In the genomic region with DNA sequence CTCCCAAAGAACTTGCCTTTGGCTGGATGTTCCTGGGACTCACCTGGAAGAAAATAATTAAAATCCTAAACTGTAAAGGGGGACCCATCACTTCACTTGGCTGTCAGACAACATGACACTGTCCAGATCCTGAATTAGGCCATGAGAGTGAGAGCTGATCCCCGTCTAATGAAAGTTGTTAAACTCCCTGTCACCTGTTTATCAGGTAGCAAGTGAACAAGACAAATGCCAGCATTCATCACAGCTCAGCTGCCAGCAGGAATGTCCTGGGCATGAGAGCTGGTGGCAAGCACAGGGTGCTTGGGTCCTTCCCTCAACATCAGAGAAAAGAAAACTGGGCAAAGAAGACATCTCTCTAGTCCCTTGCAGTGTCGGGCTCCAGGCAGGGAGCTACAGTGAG, we compare ENCODE assay signal across 18 cellular contexts. TPM values are rescaled to one million over a fixed set of nuclear protein-coding genes. Genes with fewer than 3 reads are reported as not detected.
DNase-seq lines count a peak whose midpoint lies in the region; ATAC-seq and TF ChIP-seq lines count a peak whose summit lies in the region.
"Had no signal": no experiment of that assay in that cellular context is flagged by ENCODE, and none has a peak within 500 bp of the region (broad histone marks: within the 10 kb centered on the region; RNA-seq: fewer than 3 reads in every experiment).

No MANE protein-coding gene starts in this region.

- no peaks in the 10 kb centered on the region for H3K27me3 ChIP-seq in right cardiac atrium (ENCODE audit: control insufficient read depth, insufficient read depth)
- no peaks in the 10 kb centered on the region for H3K27me3 ChIP-seq in sigmoid colon

- no peaks in the 10 kb centered on the region for H3K36me3 ChIP-seq in sigmoid colon

- TF ChIP-seq CTCF in sigmoid colon (IDR thresholded peaks at IDR 0.05): no peak

- intact Hi-C loops in Right ventricle myocardium inferior (cut with DNase I): no loop called here
- intact Hi-C loops in cardiac septum (cut with DNase I): no loop called here
- intact Hi-C loops in right cardiac atrium (cut with DNase I): no loop called here
- intact Hi-C loops in sigmoid colon (cut with DNase I): no loop called here

- DNase-seq in Right ventricle myocardium inferior (ENCODE audit: missing footprints) (no peak), cardiac septum (ENCODE audit: low spot score) (no peak), right cardiac atrium (no peak), sigmoid colon (peak; percentile 9), DMS79 treated with DMSO at 0.1 percent for 48 hours (lab: John Stamatoyannopoulos, UW) (no peak), HCEC 1CT (no peak), C1 segment of cervical spinal cord (lab: John Stamatoyannopoulos, UW) (no peak)
- DNase-seq in activated CD4-positive, CD25-positive, alpha-beta regulatory T cell treated with anti-CD3 and anti-CD28 coated beads, Interleukin-2, amount 50 U/mL, for 72 hours: no peak
- DNase-seq: 8988T, GDM1, H9, IMR-90, Karpas-422, NCI-H1048, NCI-H1436, NCI-H1930, NCI-H226, NCI-H524 treated with DMSO at 0.1 percent for 48 hours had no signal

- H3K4me3 ChIP-seq in right cardiac atrium (ENCODE audit: low read length) (no peak overlapping the region), sigmoid colon (no peak overlapping the region)

- no peak for TF ChIP-seq EP300 in sigmoid colon (IDR thresholded peaks at IDR 0.05)

- peaks cover 2% of the 10 kb centered on the region for H3K4me1 ChIP-seq in right cardiac atrium (ENCODE audit: control insufficient read depth, insufficient read depth, low read length)
- peaks cover 0 to 8% (median 0%) of the 10 kb centered on the region in 4 donors for H3K4me1 ChIP-seq in sigmoid colon

- ATAC-seq in Right ventricle myocardium inferior (peak; percentile 71), right cardiac atrium (peak; percentile 40 to 70)

- peak overlapping the region; percentile 17 for H3K27ac ChIP-seq in right cardiac atrium (ENCODE audit: low read length)
- H3K27ac ChIP-seq in sigmoid colon: no peak overlapping the region

- WGBS in right cardiac atrium: 70% methylated on average over 2 of the region's 2 CpGs
- 90 to 95% methylated on average over 2 of the region's 2 CpGs for WGBS in sigmoid colon, 2 donors

- H3K9me3 ChIP-seq in right cardiac atrium (ENCODE audit: control insufficient read depth, low read length): no peaks in the 10 kb centered on the region
- no peaks in the 10 kb centered on the region for H3K9me3 ChIP-seq in sigmoid colon

- no peak for TF ChIP-seq POLR2A in sigmoid colon (IDR thresholded peaks at IDR 0.05)

RNA-seq across cellular contexts. Expression of gene PMVK, which starts 23.8 kb away (rescaled TPM):
- 71.1 TPM for total RNA-seq in Right ventricle myocardium inferior
- 30.9 TPM for total RNA-seq in cardiac septum
- 10 to 100 TPM; 51.5 to 74.3 (median 61.8) TPM for total RNA-seq in right cardiac atrium
- polyA plus RNA-seq in right cardiac atrium: 74.0 TPM
- 10 to 100 TPM; 11.1 to 19.6 (median 13.7) TPM for total RNA-seq in sigmoid colon
- 10 to 100 TPM; 53.1 to 54.1 (median 53.2) TPM for polyA plus RNA-seq in sigmoid colon

RNA-seq across cellular contexts. Expression of gene KCNN3, which starts 42.7 kb away (rescaled TPM):
- total RNA-seq in Right ventricle myocardium inferior (3.4 TPM), cardiac septum (2.8 TPM), right cardiac atrium (1 to 10 TPM; 2.4 to 3.8 (median 3.4) TPM), sigmoid colon (10 to 100 TPM in 3 of 4 donors, 1 to 10 TPM in 1; 9.4 to 27.7 (median 17.7) TPM)
- polyA plus RNA-seq in right cardiac atrium (1.2 TPM), sigmoid colon (1 to 10 TPM in 1 of 3 donors, under 1 TPM in 2; 0.23 to 1.5 (median 0.60) TPM)
- total RNA-seq: IMR-90 had no signal

RNA-seq across cellular contexts. Expression of gene PBXIP1, which starts 43.1 kb away (rescaled TPM):
- total RNA-seq in Right ventricle myocardium inferior (55.9 TPM), cardiac septum (49.1 TPM), right cardiac atrium (100 to 1,000 TPM in 1 of 4 donors, 10 to 100 TPM in 3; 84.8 to 104 (median 90.1) TPM), sigmoid colon (100 to 1,000 TPM; 178 to 251 (median 201) TPM)
- polyA plus RNA-seq in right cardiac atrium (82.9 TPM), sigmoid colon (10 to 100 TPM in 2 of 3 donors, 1 to 10 TPM in 1; 8.3 to 66.2 (median 13.2) TPM)

RNA-seq across cellular contexts. Expression of gene PYGO2, which starts 48.8 kb away (rescaled TPM):
- total RNA-seq in Right ventricle myocardium inferior: 16.0 TPM
- 16.9 TPM for total RNA-seq in cardiac septum
- total RNA-seq in right cardiac atrium: 10 to 100 TPM; 14.6 to 22.0 (median 18.6) TPM
- 14.3 TPM for polyA plus RNA-seq in right cardiac atrium
- 10 to 100 TPM; 15.0 to 23.3 (median 16.6) TPM for total RNA-seq in sigmoid colon
- polyA plus RNA-seq in sigmoid colon: 10 to 100 TPM; 13.6 to 26.9 (median 16.8) TPM

RNA-seq across cellular contexts. Expression of gene SHC1, which starts 57.8 kb away (rescaled TPM):
- total RNA-seq in Right ventricle myocardium inferior (60.4 TPM), cardiac septum (70.5 TPM), right cardiac atrium (10 to 100 TPM; 63.2 to 81.7 (median 71.4) TPM), sigmoid colon (10 to 100 TPM; 49.2 to 80.4 (median 57.0) TPM)
- polyA plus RNA-seq in right cardiac atrium (37.9 TPM), sigmoid colon (10 to 100 TPM; 58.5 to 75.2 (median 63.1) TPM)
